In the genomic region with DNA sequence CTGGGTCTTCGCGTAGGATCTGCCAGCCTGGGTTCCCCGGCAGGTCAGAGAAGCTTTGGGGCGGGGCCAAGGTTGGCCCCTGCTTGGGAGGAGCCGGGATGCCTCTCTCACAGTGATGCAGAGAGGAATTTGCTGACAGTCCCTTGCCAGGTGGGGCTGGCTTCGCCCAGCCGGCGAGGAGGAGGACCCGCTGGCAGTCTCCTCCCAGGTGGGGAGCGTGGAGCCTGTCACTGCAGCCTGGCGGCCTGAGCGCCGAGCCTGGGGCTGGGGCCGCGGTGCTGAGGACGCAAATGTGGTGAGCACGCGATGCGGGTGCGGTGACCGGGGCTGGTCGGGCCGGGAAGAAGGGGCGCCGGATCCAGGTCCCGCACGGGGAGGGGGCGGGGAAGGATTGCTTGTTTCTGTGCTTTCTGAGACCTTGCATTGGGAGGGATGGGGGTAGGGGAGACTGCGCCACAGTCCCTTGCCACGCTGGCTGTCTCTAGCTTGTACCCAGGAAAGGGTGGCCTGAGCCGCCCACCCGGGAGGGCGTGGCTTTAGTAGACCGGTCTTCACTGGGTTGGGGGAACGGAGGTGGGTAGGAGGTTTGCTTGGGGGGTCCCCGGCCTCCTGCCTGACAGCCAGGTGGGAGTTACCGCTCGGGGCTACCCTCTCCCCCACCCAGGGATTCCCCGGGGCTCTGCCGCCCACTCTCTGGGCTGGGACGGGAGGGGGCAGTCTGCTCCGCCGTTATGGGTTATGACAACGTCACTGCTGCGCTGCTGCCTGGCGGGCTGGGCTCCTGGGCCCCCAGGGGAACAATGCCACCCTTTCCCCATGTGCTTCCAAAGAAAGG, we compare ENCODE assay signal across 8 cellular contexts. TPM values are rescaled to one million over a fixed set of nuclear protein-coding genes. Genes with fewer than 3 reads are reported as not detected.
DNase-seq lines count a peak whose midpoint lies in the region; ATAC-seq and TF ChIP-seq lines count a peak whose summit lies in the region.

A gene with protein sequence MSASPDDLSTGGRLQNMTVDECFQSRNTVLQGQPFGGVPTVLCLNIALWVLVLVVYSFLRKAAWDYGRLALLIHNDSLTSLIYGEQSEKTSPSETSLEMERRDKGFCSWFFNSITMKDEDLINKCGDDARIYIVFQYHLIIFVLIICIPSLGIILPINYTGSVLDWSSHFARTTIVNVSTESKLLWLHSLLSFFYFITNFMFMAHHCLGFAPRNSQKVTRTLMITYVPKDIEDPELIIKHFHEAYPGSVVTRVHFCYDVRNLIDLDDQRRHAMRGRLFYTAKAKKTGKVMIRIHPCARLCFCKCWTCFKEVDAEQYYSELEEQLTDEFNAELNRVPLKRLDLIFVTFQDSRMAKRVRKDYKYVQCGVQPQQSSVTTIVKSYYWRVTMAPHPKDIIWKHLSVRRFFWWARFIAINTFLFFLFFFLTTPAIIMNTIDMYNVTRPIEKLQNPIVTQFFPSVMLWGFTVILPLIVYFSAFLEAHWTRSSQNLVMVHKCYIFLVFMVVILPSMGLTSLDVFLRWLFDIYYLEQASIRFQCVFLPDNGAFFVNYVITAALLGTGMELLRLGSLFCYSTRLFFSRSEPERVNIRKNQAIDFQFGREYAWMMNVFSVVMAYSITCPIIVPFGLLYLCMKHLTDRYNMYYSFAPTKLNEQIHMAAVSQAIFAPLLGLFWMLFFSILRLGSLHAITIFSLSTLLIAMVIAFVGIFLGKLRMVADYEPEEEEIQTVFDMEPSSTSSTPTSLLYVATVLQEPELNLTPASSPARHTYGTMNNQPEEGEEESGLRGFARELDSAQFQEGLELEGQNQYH (plus strand): TSS at position 196 of the 835 bp plus-strand sequence. CDS start 37,016 bp downstream, outside the sequence.

- H3K9ac ChIP-seq in parathyroid adenoma, result peak within 1 kb of the TSS; percentile 53

- peak within 1 kb of the TSS; percentile 81 to 91 (median 87) for H3K4me3 Mint-ChIP-seq in IgD-negative memory B cell
- peak within 1 kb of the TSS; percentile 86 for H3K4me3 Mint-ChIP-seq in glutamatergic neuron (ENCODE audit: unreplicated experiment)

- H3K9me3 ChIP-seq in parathyroid adenoma (ENCODE audit: control insufficient read depth, low read length), result no peaks in the 10 kb centered on the region

- H3K4me1 ChIP-seq in parathyroid adenoma, result peaks cover 9% of the 10 kb centered on the region

- DNase-seq in OCI-M1 (lab: John Stamatoyannopoulos, UW) (peak; percentile 68), activated T-helper 1 cell treated with Interleukin-2 at 50 U/mL for 16 hours (ENCODE audit: low read depth) (peak; percentile 13), glutamatergic neuron (peak; percentile 86), GOT3 (lab: John Stamatoyannopoulos, UW) (no peak), GF-D8 (lab: John Stamatoyannopoulos, UW) (no peak)

- H3K36me3 Mint-ChIP-seq in IgD-negative memory B cell (no peaks in the 10 kb centered on the region), glutamatergic neuron (ENCODE audit: unreplicated experiment) (no peaks in the 10 kb centered on the region)

- H3K27me3 ChIP-seq in parathyroid adenoma (ENCODE audit: control insufficient read depth, insufficient read depth, low read length), result no peaks in the 10 kb centered on the region

- H3K27ac Mint-ChIP-seq in IgD-negative memory B cell, result peak within 1 kb of the TSS in 1 of 3 donors; percentile 19
- H3K27ac Mint-ChIP-seq in glutamatergic neuron (ENCODE audit: unreplicated experiment), result peak within 1 kb of the TSS; percentile 84

- peak within 1 kb of the TSS; percentile 89 for H2AFZ ChIP-seq in parathyroid adenoma

- H3K9me3 Mint-ChIP-seq in IgD-negative memory B cell (no peaks in the 10 kb centered on the region), glutamatergic neuron (ENCODE audit: unreplicated experiment) (peaks cover 11% of the 10 kb centered on the region)

- peak within 1 kb of the TSS; percentile 22 for H3K27ac ChIP-seq in parathyroid adenoma

- H3K27me3 Mint-ChIP-seq in IgD-negative memory B cell, result peaks cover 17% of the 10 kb centered on the region
- H3K27me3 Mint-ChIP-seq in glutamatergic neuron (ENCODE audit: unreplicated experiment), result peaks cover 7% of the 10 kb centered on the region

- ATAC-seq in GM19035 (IDR thresholded peaks at IDR 0.05; ENCODE audit: unreplicated experiment), result peak; percentile 72

- H3K4me3 ChIP-seq in parathyroid adenoma (ENCODE audit: low read depth, low read length), result peak within 1 kb of the TSS; percentile 51

- TF ChIP-seq CTCF in glutamatergic neuron (IDR thresholded peaks at IDR 0.05; ENCODE audit: partially characterized antibody, unreplicated experiment) (no peak), parathyroid adenoma (IDR thresholded peaks at IDR 0.05) (peak; percentile 3)

- no peaks in the 10 kb centered on the region for H3K36me3 ChIP-seq in parathyroid adenoma (ENCODE audit: control insufficient read depth, insufficient read depth, low read length)

- H3K4me1 Mint-ChIP-seq in IgD-negative memory B cell (peaks cover 4 to 8% (median 7%) of the 10 kb centered on the region in 3 donors), glutamatergic neuron (ENCODE audit: low read depth, unreplicated experiment) (peaks cover 28% of the 10 kb centered on the region)

- no peaks in the 10 kb centered on the region for H3K79me2 ChIP-seq in parathyroid adenoma

- H3K4me2 ChIP-seq in parathyroid adenoma (ENCODE audit: low read length), result peak within 1 kb of the TSS; percentile 69

RNA-seq across cellular contexts. Expression of the gene that starts here (rescaled TPM):
- polyA plus RNA-seq in IgD-negative memory B cell, result 0.24 TPM
- total RNA-seq in glutamatergic neuron (ENCODE audit: unreplicated experiment), result 39.9 TPM

Comparison
In these comparisons a context has a peak if more than half of its experiments do, and no peak if none do; other contexts are left out.
1. DNase-seq: peak in OCI-M1 (single experiment), activated T-helper 1 cell treated with Interleukin-2 at 50 U/mL for 16 hours (single experiment) and glutamatergic neuron (single experiment); none in GOT3 (single experiment) and GF-D8 (single experiment).